In the genomic region with DNA sequence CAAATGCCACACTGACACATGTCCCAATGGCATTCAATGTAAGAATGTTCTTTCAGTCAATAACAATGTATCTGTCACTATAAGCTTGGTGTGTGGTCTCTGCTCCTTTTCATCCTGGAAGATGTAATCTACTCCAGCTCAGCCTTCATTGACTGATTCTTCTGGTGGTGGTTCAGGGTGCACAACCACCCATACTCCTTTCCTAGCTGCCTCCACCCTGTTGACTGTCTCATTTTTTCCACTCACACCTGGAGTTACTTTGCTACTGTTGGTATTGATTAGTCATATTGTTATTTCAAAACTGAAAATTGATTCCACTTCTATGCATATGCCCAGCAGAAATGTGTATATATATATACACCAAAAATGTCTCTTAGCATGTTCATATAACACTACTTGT, we compare ENCODE assay signal across 19 cellular contexts.
"Had no signal": no experiment of that assay in that cellular context is flagged by ENCODE, and none has a peak within 500 bp of the region (broad histone marks: within the 10 kb centered on the region; RNA-seq: fewer than 3 reads in every experiment).

No MANE protein-coding gene starts in this region.

- H3K27ac Mint-ChIP-seq: activated CD4-positive, alpha-beta T cell treated with anti-CD3 and anti-CD28 coated beads, Interleukin-2, amount 10 ng/mL, durations not matched to agents 7 days and 5 days; effector memory CD8-positive, alpha-beta T cell; stimulated activated naive B cell treated with anti-CD40 and anti-IgM and Interleukin-4, amounts not matched to agents 10 μg/mL and 1 μg/mL and 100 μg/mL, for 72 hours; WTC11 had no signal

- H3K9me3 Mint-ChIP-seq: activated CD4-positive, alpha-beta T cell treated with anti-CD3 and anti-CD28 coated beads, Interleukin-2, amount 10 ng/mL, durations not matched to agents 7 days and 5 days; effector memory CD8-positive, alpha-beta T cell; stimulated activated naive B cell treated with anti-CD40 and anti-IgM and Interleukin-4, amounts not matched to agents 10 μg/mL and 1 μg/mL and 100 μg/mL, for 72 hours; WTC11 had no signal

- H3K36me3 Mint-ChIP-seq: naive B cell; stimulated activated naive B cell treated with anti-CD40 and anti-IgM and Interleukin-4, amounts not matched to agents 10 μg/mL and 1 μg/mL and 100 μg/mL, for 72 hours; WTC11 had no signal

- H3K4me3 ChIP-seq: dorsolateral prefrontal cortex, esophagus muscularis mucosa, left lung, lung, thyroid gland had no signal

- H3K4me1 Mint-ChIP-seq: activated CD4-positive, alpha-beta T cell treated with anti-CD3 and anti-CD28 coated beads, Interleukin-2, amount 10 ng/mL, durations not matched to agents 7 days and 5 days; naive B cell; stimulated activated naive B cell treated with anti-CD40 and anti-IgM and Interleukin-4, amounts not matched to agents 10 μg/mL and 1 μg/mL and 100 μg/mL, for 72 hours; WTC11 had no signal

- ATAC-seq: effector memory CD8-positive, alpha-beta T cell; left lung; right cardiac atrium; stimulated activated naive B cell treated with anti-CD40 and anti-IgM and Interleukin-4, amounts not matched to agents 10 μg/mL and 1 μg/mL and 100 μg/mL, for 72 hours; WTC11 had no signal

- H3K27me3 ChIP-seq: esophagus muscularis mucosa, left lung, thyroid gland had no signal

- H3K27ac ChIP-seq: dorsolateral prefrontal cortex, esophagus muscularis mucosa, left lung, parathyroid adenoma, thyroid gland had no signal

- H3K4me1 ChIP-seq: esophagus muscularis mucosa, left lung, parathyroid adenoma, thyroid gland had no signal

- H3K36me3 ChIP-seq: esophagus muscularis mucosa, left lung, thyroid gland had no signal

- H3K9ac ChIP-seq: parathyroid adenoma had no signal

- H3K27me3 Mint-ChIP-seq: effector memory CD8-positive, alpha-beta T cell had no signal

- DNase-seq: activated CD4-positive, alpha-beta T cell treated with anti-CD3 and anti-CD28 coated beads, Interleukin-2, amount 10 ng/mL, durations not matched to agents 7 days and 5 days; activated CD8-positive, alpha-beta memory T cell treated with anti-CD3 and anti-CD28 coated beads, Interleukin-2, amount 50 U/mL, for 48 hours; central memory CD4-positive, alpha-beta T cell; dorsolateral prefrontal cortex; effector memory CD8-positive, alpha-beta T cell; glutamatergic neuron; hippocampal formation; kidney glomerular epithelial cell; left lung; naive B cell; nucleus accumbens; right cardiac atrium; stimulated activated naive B cell treated with anti-CD40 and anti-IgM and Interleukin-4, amounts not matched to agents 10 μg/mL and 1 μg/mL and 100 μg/mL, for 72 hours; T-helper 9 cell; thyroid gland had no signal

- H3K9me3 ChIP-seq: esophagus muscularis mucosa, left lung, thyroid gland had no signal

- H3K4me3 Mint-ChIP-seq: activated CD4-positive, alpha-beta T cell treated with anti-CD3 and anti-CD28 coated beads, Interleukin-2, amount 10 ng/mL, durations not matched to agents 7 days and 5 days; effector memory CD8-positive, alpha-beta T cell; naive B cell; stimulated activated naive B cell treated with anti-CD40 and anti-IgM and Interleukin-4, amounts not matched to agents 10 μg/mL and 1 μg/mL and 100 μg/mL, for 72 hours; WTC11 had no signal
